Comparison of ENCODE assay signal across 26 cellular contexts in genomic region chr16:84763164-84763563, GRCh38. TPM values are rescaled to one million over a fixed set of nuclear protein-coding genes. Genes with fewer than 3 reads are reported as not detected.
DNase-seq lines count a peak whose midpoint lies in the region; ATAC-seq, FAIRE-seq and TF ChIP-seq lines count a peak whose summit lies in the region.
"Had no signal": no experiment of that assay in that cellular context is flagged by ENCODE, and none has a peak within 500 bp of the region (broad histone marks: within the 10 kb centered on the region; RNA-seq: fewer than 3 reads in every experiment).

No MANE protein-coding gene starts in this region.

- POLR2A ChIA-PET in HepG2 (lab: Yijun Ruan, JAX) = no interaction called here

- H3K36me3 Mint-ChIP-seq in T-helper 17 cell (ENCODE audit: low read depth) = peaks cover 13% of the 10 kb centered on the region

- intact Hi-C loops in HepG2 (cut with micrococcal nuclease; ENCODE audit: unreplicated experiment) (no loop called here), right lobe of liver (cut with DNase I) (no loop called here)

- TF ChIP-seq CTCF in HepG2 (CRISPR knock-in tag; IDR thresholded peaks at IDR 0.05) = no peak
- no peak for TF ChIP-seq CTCF in right lobe of liver (IDR thresholded peaks at IDR 0.05)
- no peak for TF ChIP-seq CTCF in neutrophil (IDR thresholded peaks at IDR 0.05)

- no peak overlapping the region for H3K4me2 ChIP-seq in HepG2 (ENCODE audit: low read depth, low read length)
- H3K4me2 ChIP-seq: BLaER1 had no signal

- TF ChIP-seq POLR2A in HepG2 (IDR thresholded peaks at IDR 0.05; ENCODE audit: insufficient read depth in 1 of 2, low read depth in 2 of 2, low read length in 2 of 2) (no peak), right lobe of liver (IDR thresholded peaks at IDR 0.05) (no peak)

- peaks cover 28% of the 10 kb centered on the region for H3K79me2 ChIP-seq in HepG2 (ENCODE audit: insufficient read depth, low read length)

- peaks cover 27% of the 10 kb centered on the region for H3K4me1 ChIP-seq in HepG2 (ENCODE audit: insufficient read depth, low read length)
- peaks cover 0 to 6% (median 2%) of the 10 kb centered on the region in 4 donors for H3K4me1 ChIP-seq in right lobe of liver
- peaks cover 54 to 56% of the 10 kb centered on the region in 2 experiments for H3K4me1 ChIP-seq in neutrophil (ENCODE audit: control insufficient read depth in 1 of 2, insufficient read depth in 1 of 2, low read depth in 1 of 2, low read length in 1 of 2)

- BruUV-seq in HepG2 (replicated peaks; lab: Mats Ljungman, UMichigan) = no TSS peak

- H3K27me3 ChIP-seq in HepG2 (ENCODE audit: control insufficient read depth in 1 of 2, insufficient read depth in 2 of 2, low read length in 2 of 2) (no peaks in the 10 kb centered on the region), right lobe of liver (no peaks in the 10 kb centered on the region), neutrophil (no peaks in the 10 kb centered on the region)
- H3K27me3 ChIP-seq: BE2C, BLaER1 had no signal

- no peak for TF ChIP-seq RAD21 in HepG2 (CRISPR knock-in tag; IDR thresholded peaks at IDR 0.05)

- TF ChIP-seq EP300 in HepG2 (IDR thresholded peaks at IDR 0.05; ENCODE audit: low read depth in 2 of 2, low read length in 2 of 2) (no peak), HepG2 (CRISPR knock-in tag; IDR thresholded peaks at IDR 0.05; ENCODE audit: borderline replicate concordance) (no peak)

- in situ Hi-C loops in HepG2 (cut with HindIII; ENCODE audit: extremely low pct_ligation_motif_present, low pct_unique_long_range_greater_than_20kb) = no loop called here

- DNase-seq in HepG2 (ENCODE audit: low spot score) = no peak
- no peak for DNase-seq in right lobe of liver
- DNase-seq in T-helper 17 cell = no peak
- DNase-seq in NCI-H187 treated with DMSO at 0.1 percent for 48 hours (lab: John Stamatoyannopoulos, UW) = no peak
- DNase-seq: ACHN; BE2C; C1 segment of cervical spinal cord; CD4-positive, alpha-beta memory T cell; CD4-positive, CD25-positive, alpha-beta regulatory T cell; CD8-positive, alpha-beta memory T cell; COR-L47; DMS 273 treated with DMSO at 0.1 percent for 48 hours; DMS153; DMS79; DND-41; EL; GDM1 had no signal

- H3K27ac ChIP-seq in HepG2 (ENCODE audit: extremely low read length, insufficient read depth, low read length) = no peak overlapping the region
- H3K27ac ChIP-seq in right lobe of liver = no peak overlapping the region
- peak overlapping the region; percentile 88 for H3K27ac ChIP-seq in neutrophil
- H3K27ac ChIP-seq: 22Rv1, BLaER1 had no signal

- H3K36me3 ChIP-seq in HepG2 (replicated peaks in 1 of 2; ENCODE audit: control insufficient read depth in 1 of 2, insufficient read depth in 2 of 2, low read length in 2 of 2) (peaks cover 43 to 88% of the 10 kb centered on the region in 2 experiments), right lobe of liver (peaks cover 0 to 42% (median 14%) of the 10 kb centered on the region in 4 donors), neutrophil (no peaks in the 10 kb centered on the region)

- peaks cover 71% of the 10 kb centered on the region for H3K4me1 Mint-ChIP-seq in T-helper 17 cell

- WGBS in HepG2 (ENCODE audit: low lambda C conversion rate) = 97% methylated on average over 8 of the region's 8 CpGs
- WGBS in right lobe of liver (ENCODE audit: insufficient coverage, low coverage, low lambda C conversion rate, missing lambda C conversion rate) = 93% methylated on average over 8 of the region's 8 CpGs

- H4K20me1 ChIP-seq in HepG2 (ENCODE audit: insufficient read depth, low read length) = peaks cover 28% of the 10 kb centered on the region

- H3K27ac Mint-ChIP-seq in T-helper 17 cell = peak overlapping the region; percentile 100

- H3K9me3 ChIP-seq in HepG2 (ENCODE audit: low read length) = no peaks in the 10 kb centered on the region
- no peaks in the 10 kb centered on the region for H3K9me3 ChIP-seq in right lobe of liver
- H3K9me3 ChIP-seq in T-helper 17 cell (ENCODE audit: control insufficient read depth, low read length, poor library complexity, severe bottlenecking) = no peaks in the 10 kb centered on the region
- no peaks in the 10 kb centered on the region for H3K9me3 ChIP-seq in neutrophil
- H3K9me3 ChIP-seq: BE2C, BLaER1 had no signal

- H3K4me3 ChIP-seq in HepG2 (replicated peaks in 1 of 3; ENCODE audit: insufficient read depth in 1 of 3, low read depth in 2 of 3, low read length in 3 of 3) (no peak overlapping the region), right lobe of liver (no peak overlapping the region), neutrophil (ENCODE audit: low read depth in 1 of 2, low read length in 1 of 2) (peak overlapping the region; percentile 37 to 40)
- H3K4me3 ChIP-seq: BLaER1, GM12878 had no signal

- H3K4me3 Mint-ChIP-seq in T-helper 17 cell = no peak overlapping the region
- H3K4me3 Mint-ChIP-seq: CD14-positive monocyte; CD4-positive, CD25-positive, alpha-beta regulatory T cell; CD8-positive, alpha-beta memory T cell had no signal

- H3K27me3 Mint-ChIP-seq in T-helper 17 cell = no peaks in the 10 kb centered on the region
- H3K27me3 Mint-ChIP-seq: CD4-positive, alpha-beta memory T cell; CD4-positive, CD25-positive, alpha-beta regulatory T cell; CD8-positive, alpha-beta memory T cell had no signal

- no peak for ATAC-seq in HepG2
- ATAC-seq in right lobe of liver = no peak
- no peak for ATAC-seq in T-helper 17 cell
- ATAC-seq in GM18909 (IDR thresholded peaks at IDR 0.05; ENCODE audit: poor library complexity, unreplicated experiment) = no peak
- ATAC-seq: GM12878 had no signal

- H3K9ac ChIP-seq in HepG2 (ENCODE audit: insufficient read depth, low read depth, low read length) = no peak overlapping the region
- H3K9ac ChIP-seq: BLaER1 had no signal

- FAIRE-seq in HepG2 (lab: Jason Lieb, UNC) = no peak
- FAIRE-seq: GM12878, GM12892, GM18507, GM19239 had no signal

- no peak overlapping the region for H2AFZ ChIP-seq in HepG2 (ENCODE audit: low read length)

- CTCF ChIA-PET in HepG2 (lab: Yijun Ruan, JAX; ENCODE audit: low intra/inter-chr PET ratio, low total read pairs) = no interaction called here

TF ChIP-seq in HepG2, 621 proteins besides CTCF, POLR2A, EP300 and RAD21:
- peak; percentile 58 to 60 for TF ChIP-seq MAFK (conservative IDR thresholded peaks at IDR 0.05 in 1 of 2, IDR thresholded peaks at IDR 0.05 in 1 of 2; ENCODE audit: low read length in 2 of 2)
- TF ChIP-seq RBAK (CRISPR knock-in tag; IDR thresholded peaks at IDR 0.05) = no peak
- peak; percentile 45; the same call in 1 of the 2 replicates for TF ChIP-seq MAFF (IDR thresholded peaks at IDR 0.05; ENCODE audit: low read depth, low read length)

RNA-seq across cellular contexts. Expression of gene CRISPLD2, which starts 56.6 kb away (rescaled TPM):
- total RNA-seq in HepG2 (2016; rRNA removed; fragmentation: Illumina TruSeq; extraction: Trizol) (0.14 and 0.31 TPM in 2 replicates), right lobe of liver (10 to 100 TPM in 3 of 6 experiments, 1 to 10 TPM in 3; 2.9 to 14.8 (median 8.9) TPM), T-helper 17 cell (1 to 10 TPM; 1.9 to 4.2 TPM)
- total RNA-seq in HepG2 (2016; cell fraction: cytosol; rRNA removed; fragmentation: Illumina TruSeq; extraction: Trizol; ENCODE audit: low read depth) = not detected in 2 replicates
- 0.15 TPM in 2 replicates for total RNA-seq in HepG2 (2016; cell fraction: insoluble cytoplasmic fraction; rRNA removed; fragmentation: Illumina TruSeq; extraction: Trizol)
- not detected in 2 replicates for total RNA-seq in HepG2 (2016; cell fraction: membrane; rRNA removed; fragmentation: Illumina TruSeq; extraction: Trizol)
- total RNA-seq in HepG2 (2016; cell fraction: nucleus; rRNA removed; fragmentation: Illumina TruSeq; extraction: Trizol) = not detected in 2 replicates
- polyA plus RNA-seq in HepG2 (2011; rRNA removed) = 0.04 and 0.25 TPM in 2 replicates
- 0.05 and 0.15 TPM in 2 replicates for polyA plus RNA-seq in HepG2 (2011; cell fraction: cytosol; rRNA removed)
- 0.08 and 0.17 TPM in 2 replicates for polyA plus RNA-seq in HepG2 (2011; cell fraction: nucleus; rRNA removed)
- 0.07 and 0.31 TPM in 2 replicates for polyA plus RNA-seq in HepG2 (2012)
- polyA plus RNA-seq in HepG2 (2016; cell fraction: cytosol; fragmentation: Illumina TruSeq; extraction: Trizol; ENCODE audit: low read depth) = not detected in 2 replicates
- not detected in 2 replicates for polyA plus RNA-seq in HepG2 (2016; cell fraction: insoluble cytoplasmic fraction; fragmentation: Illumina TruSeq; extraction: Trizol; ENCODE audit: low read depth)
- polyA plus RNA-seq in HepG2 (2016; cell fraction: membrane; fragmentation: Illumina TruSeq; extraction: Trizol; ENCODE audit: low read depth) = not detected in 2 replicates
- polyA plus RNA-seq in HepG2 (2016; cell fraction: nucleus; fragmentation: Illumina TruSeq; extraction: Trizol; ENCODE audit: insufficient read depth, low read depth) = 0.33 TPM in 1 of 2 replicates, not detected in the other
- polyA minus RNA-seq in HepG2 (2011; rRNA and poly(A)+ RNA removed; ENCODE audit: low replicate concordance) = 0.44 and 0.89 TPM in 2 replicates
- polyA minus RNA-seq in HepG2 (2011; cell fraction: cytosol; rRNA and poly(A)+ RNA removed) = not detected in 2 replicates
- 0.25 and 0.77 TPM in 2 replicates for polyA minus RNA-seq in HepG2 (2011; cell fraction: nucleus; rRNA and poly(A)+ RNA removed)

Comparison
In these comparisons a context has a peak if more than half of its experiments do, and no peak if none do; other contexts are left out.
1. H3K4me3 ChIP-seq: peak in neutrophil (2 of 2); none in HepG2 (0 of 3) and right lobe of liver (0 of 3).